10 cellular contexts compared by ENCODE assay signal in the genomic region with DNA sequence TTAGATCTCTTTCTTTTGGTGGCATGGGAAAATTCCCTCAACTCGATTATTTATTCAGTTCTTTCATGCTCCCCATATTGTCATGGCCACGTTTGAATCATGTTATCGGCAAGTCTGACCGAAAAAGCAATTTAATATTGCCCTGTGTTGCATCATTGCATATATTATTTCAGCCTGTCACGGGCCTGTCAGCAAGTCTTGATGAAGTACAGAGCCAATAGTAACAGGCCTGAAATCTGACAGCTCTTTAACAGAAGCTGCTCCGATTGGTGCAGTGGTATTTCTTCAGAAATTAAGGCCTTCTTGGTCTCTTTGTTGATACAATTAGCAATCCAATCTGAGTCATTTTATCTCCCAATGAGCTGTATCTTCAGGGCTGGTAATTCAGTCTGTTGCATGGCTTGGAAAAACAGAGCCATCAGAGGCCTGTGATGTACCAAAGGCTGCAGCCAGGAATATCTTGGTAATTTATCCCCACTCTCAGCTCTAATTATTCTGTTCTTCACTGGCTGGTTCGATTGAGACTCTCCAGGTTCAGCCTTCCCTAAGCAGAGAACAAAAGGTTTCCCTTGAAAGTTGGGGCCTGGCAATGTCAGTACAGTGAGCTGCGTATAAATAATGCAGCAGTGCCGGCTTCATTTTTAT.
DNase-seq lines count a peak whose midpoint lies in the region; ATAC-seq and TF ChIP-seq lines count a peak whose summit lies in the region.
"Had no signal": no experiment of that assay in that cellular context is flagged by ENCODE, and none has a peak within 500 bp of the region (broad histone marks: within the 10 kb centered on the region; RNA-seq: fewer than 3 reads in every experiment).

No MANE protein-coding gene starts in this region.

- H3K9ac ChIP-seq in trophoblast cell (ENCODE audit: low read length), result no peak overlapping the region

- H3K79me1 ChIP-seq in trophoblast cell (ENCODE audit: low read length), result peaks cover 20% of the 10 kb centered on the region

- H3K18ac ChIP-seq in trophoblast cell (ENCODE audit: low read length), result no peak overlapping the region

- peak overlapping the region; percentile 32 for H2BK12ac ChIP-seq in trophoblast cell (ENCODE audit: low read length)

- H3K27me3 ChIP-seq in RWPE2 (ENCODE audit: insufficient read depth, poor library complexity, severe bottlenecking) (no peaks in the 10 kb centered on the region), trophoblast cell (ENCODE audit: insufficient read depth, low read length) (no peaks in the 10 kb centered on the region)

- H4K91ac ChIP-seq in trophoblast cell (ENCODE audit: low read depth, low read length), result peak overlapping the region; percentile 45

- no peak for TF ChIP-seq CTCF in RWPE2 (IDR thresholded peaks at IDR 0.05; ENCODE audit: poor library complexity, severe bottlenecking)
- TF ChIP-seq CTCF in foreskin fibroblast (IDR thresholded peaks at IDR 0.05; ENCODE audit: low read depth, low read length), result no peak

- no CpG with 5 or more reads among the region's 9 CpGs for WGBS in trophoblast cell (ENCODE audit: extremely low coverage, insufficient coverage, insufficient read length)

- H3K4me1 ChIP-seq in RWPE2 (ENCODE audit: insufficient read depth, poor library complexity, severe bottlenecking), result peaks cover 30% of the 10 kb centered on the region
- H3K4me1 ChIP-seq in trophoblast cell (ENCODE audit: control insufficient read depth in 1 of 2, insufficient read depth in 2 of 2, low read length in 2 of 2), result peaks cover 9 to 15% of the 10 kb centered on the region in 2 experiments

- ATAC-seq in RWPE2 (ENCODE audit: low read depth) (peak; percentile 67), GM18867 (IDR thresholded peaks at IDR 0.05; ENCODE audit: unreplicated experiment) (no peak), GM19328 (IDR thresholded peaks at IDR 0.05; ENCODE audit: unreplicated experiment) (no peak)

- H3K14ac ChIP-seq in trophoblast cell (ENCODE audit: low read length), result peak overlapping the region; percentile 46

- H3K4me3 ChIP-seq in RWPE2 (ENCODE audit: severe bottlenecking), result no peak overlapping the region
- H3K4me3 ChIP-seq in foreskin fibroblast (ENCODE audit: low read depth in 1 of 2, low read length in 2 of 2), result no peak overlapping the region
- no peak overlapping the region for H3K4me3 ChIP-seq in trophoblast cell (ENCODE audit: low read depth, low read length)

- peak overlapping the region; percentile 69 for H3K27ac ChIP-seq in RWPE2 (ENCODE audit: poor library complexity, severe bottlenecking)
- H3K27ac ChIP-seq in trophoblast cell (ENCODE audit: low read depth, low read length), result peak overlapping the region; percentile 89

- no peak overlapping the region for H3K23ac ChIP-seq in trophoblast cell (ENCODE audit: low read length)

- peak overlapping the region; percentile 61 for H2BK5ac ChIP-seq in trophoblast cell (ENCODE audit: low read depth, low read length, poor library complexity)

- no peak overlapping the region for H3K4me2 ChIP-seq in trophoblast cell (ENCODE audit: low read length)

- no peak overlapping the region for H3K4ac ChIP-seq in trophoblast cell (ENCODE audit: low read depth, low read length)

- H2AFZ ChIP-seq in trophoblast cell (ENCODE audit: insufficient read depth, low read length, poor library complexity), result no peak overlapping the region

- H4K12ac ChIP-seq in trophoblast cell (ENCODE audit: low read depth, low read length), result no peak overlapping the region

- H3K9me3 ChIP-seq in RWPE2 (ENCODE audit: severe bottlenecking), result no peaks in the 10 kb centered on the region
- H3K9me3 ChIP-seq in trophoblast cell (ENCODE audit: insufficient read depth, low read depth, low read length), result peaks cover 3% of the 10 kb centered on the region

- peak overlapping the region; percentile 62 for H2BK120ac ChIP-seq in trophoblast cell (ENCODE audit: insufficient read depth, low read length, poor library complexity)

- no peak overlapping the region for H2AK5ac ChIP-seq in trophoblast cell (ENCODE audit: low read length)

- H4K8ac ChIP-seq in trophoblast cell (ENCODE audit: low read depth, low read length), result no peak overlapping the region

- DNase-seq in DMS 273 (lab: John Stamatoyannopoulos, UW; ENCODE audit: unreplicated experiment) (peak; percentile 85), RWPE2 (ENCODE audit: low spot score) (no peak), foreskin fibroblast (peak; percentile 90), trophoblast cell (no peak), DMS53 (lab: John Stamatoyannopoulos, UW) (no peak), dermis blood vessel endothelial cell (no peak)
- DNase-seq: activated CD4-positive, alpha-beta T cell treated with anti-CD3 and anti-CD28 coated beads, Interleukin-2, amount 10 ng/mL, durations not matched to agents 24 days and 14 days; NCI-H510A had no signal

- no peaks in the 10 kb centered on the region; the same call in 1 of the 2 replicates for H3K36me3 ChIP-seq in RWPE2 (ENCODE audit: low read depth)
- no peaks in the 10 kb centered on the region for H3K36me3 ChIP-seq in trophoblast cell (ENCODE audit: control insufficient read depth in 1 of 2, insufficient read depth in 2 of 2, low read length in 2 of 2)

- H3K79me2 ChIP-seq in trophoblast cell (ENCODE audit: control insufficient read depth, insufficient read depth, low read length, poor library complexity), result peaks cover 1% of the 10 kb centered on the region

Comparison
In these comparisons a context has a peak if more than half of its experiments do, and no peak if none do; other contexts are left out.
1. DNase-seq: peak in DMS 273 (single experiment) and foreskin fibroblast (2 of 2); none in RWPE2 (single experiment), trophoblast cell (0 of 2), DMS53 (single experiment) and dermis blood vessel endothelial cell (single experiment).